ENCODE assay signal across 24 cellular contexts in genomic region chr10:49751216-49751615, GRCh38. TPM values are rescaled to one million over a fixed set of nuclear protein-coding genes. Genes with fewer than 3 reads are reported as not detected.
"Had no signal": no experiment of that assay in that cellular context is flagged by ENCODE, and none has a peak within 500 bp of the region (broad histone marks: within the 10 kb centered on the region; RNA-seq: fewer than 3 reads in every experiment).

No MANE protein-coding gene starts in this region.

- H3K27me3 ChIP-seq: dorsolateral prefrontal cortex, gastrocnemius medialis, hepatocyte, thyroid gland, vagina had no signal

- H3K4me3 ChIP-seq: dorsolateral prefrontal cortex, gastrocnemius medialis, heart left ventricle, hepatocyte, lower lobe of right lung, smooth muscle cell, stomach, thyroid gland, vagina had no signal

- DNase-seq: effector CD4-positive, alpha-beta T cell; foreskin fibroblast; gastrocnemius medialis; heart left ventricle; immature natural killer cell; left ventricle myocardium superior; lower lobe of right lung; natural killer cell; stimulated activated CD4-positive, alpha-beta T cell treated with anti-CD3 and anti-CD28 coated beads, Interleukin-2, amount 100 ng/mL, for 24 hours; stimulated activated CD4-positive, alpha-beta T cell treated with anti-CD3 and anti-CD28 coated beads, Interleukin-4, amount 100 ng/mL, for 24 hours; stimulated activated naive CD4-positive, alpha-beta T cell treated with Interleukin-2 at 50 U/mL for 16 hours; thyroid gland; trophoblast cell had no signal

- H3K27ac ChIP-seq: dorsolateral prefrontal cortex, gastrocnemius medialis, heart left ventricle, hepatocyte, lower lobe of right lung, neutrophil, parathyroid adenoma, stomach, thyroid gland, vagina had no signal

- ATAC-seq: gastrocnemius medialis; heart left ventricle; left ventricle myocardium superior; lower lobe of right lung; natural killer cell; stimulated activated effector memory CD8-positive, alpha-beta T cell treated with anti-CD3 and anti-CD28 coated beads, Interleukin-12 subunit alpha, Interleukin-12 subunit beta, amount 100 ng/mL, for 72 hours had no signal

- H3K9me3 ChIP-seq: gastrocnemius medialis, heart left ventricle, lower lobe of right lung, neutrophil, stomach, thyroid gland, vagina had no signal

- H3K4me1 ChIP-seq: gastrocnemius medialis, heart left ventricle, lower lobe of right lung, parathyroid adenoma, stomach, thyroid gland, vagina had no signal

- H3K36me3 ChIP-seq: gastrocnemius medialis, heart left ventricle, lower lobe of right lung, neutrophil, stomach, vagina had no signal

RNA-seq across cellular contexts. Expression of gene OGDHL, which starts 10.9 kb away (rescaled TPM):
- total RNA-seq: mononuclear cell, natural killer cell, sciatic nerve, subcutaneous adipose tissue had no signal
- polyA plus RNA-seq: immature natural killer cell had no signal
